8 cellular contexts compared by ENCODE assay signal in the genomic region with DNA sequence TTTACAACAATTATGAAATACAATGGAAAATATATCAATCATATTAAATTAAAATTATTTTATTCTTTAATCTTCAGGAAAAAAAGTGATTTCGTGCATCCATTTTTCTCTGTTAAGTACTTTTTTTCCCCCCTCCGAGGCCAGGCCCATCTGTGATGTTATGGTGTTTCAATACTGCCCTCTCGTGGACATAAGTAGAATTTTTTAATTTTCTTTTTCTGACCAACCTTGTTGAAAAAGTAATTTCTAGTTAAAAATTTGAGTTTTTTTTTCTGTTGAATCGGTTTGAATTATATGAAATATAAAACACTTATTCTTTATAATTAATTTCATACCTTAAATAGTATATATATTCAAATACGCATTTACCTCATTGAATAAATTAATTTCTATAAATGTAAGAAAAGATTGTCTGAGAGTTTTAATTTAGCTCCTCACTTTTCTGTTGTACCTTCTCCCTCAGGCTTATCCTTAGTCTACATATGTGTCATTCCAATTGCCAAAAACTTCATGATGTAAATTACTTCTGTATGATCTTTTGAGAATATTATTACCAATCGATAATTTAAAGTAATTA.
DNase-seq lines count a peak whose midpoint lies in the region; ATAC-seq lines count a peak whose summit lies in the region.

No MANE protein-coding gene starts in this region.

- ATAC-seq in GM21825 (IDR thresholded peaks at IDR 0.05; ENCODE audit: unreplicated experiment) (peak; percentile 68), GM19397 (IDR thresholded peaks at IDR 0.05; ENCODE audit: unreplicated experiment) (no peak), GM21723 (IDR thresholded peaks at IDR 0.05; ENCODE audit: unreplicated experiment) (no peak)
- ATAC-seq in stimulated activated naive CD8-positive, alpha-beta T cell treated with anti-CD3 and anti-CD28 coated beads, Interleukin-15, Interleukin-2, amounts not matched to agents 100 U/mL and 50 U/mL, for 24 hours = no peak

- DNase-seq in DMS53 treated with DMSO at 0.1 percent for 48 hours (lab: John Stamatoyannopoulos, UW; ENCODE audit: unreplicated experiment) (peak; percentile 11), NCI-H2081 (lab: John Stamatoyannopoulos, UW) (peak; percentile 21 to 48), astrocyte of the hippocampus (ENCODE audit: low read depth, low spot score) (peak; percentile 55), kidney tubule cell (ENCODE audit: low spot score) (peak; percentile 50)
- no peak for DNase-seq in stimulated activated naive CD8-positive, alpha-beta T cell treated with anti-CD3 and anti-CD28 coated beads, Interleukin-15, Interleukin-2, amounts not matched to agents 100 U/mL and 50 U/mL, for 24 hours
